Comparison of ENCODE assay signal across 8 cellular contexts in the genomic region with DNA sequence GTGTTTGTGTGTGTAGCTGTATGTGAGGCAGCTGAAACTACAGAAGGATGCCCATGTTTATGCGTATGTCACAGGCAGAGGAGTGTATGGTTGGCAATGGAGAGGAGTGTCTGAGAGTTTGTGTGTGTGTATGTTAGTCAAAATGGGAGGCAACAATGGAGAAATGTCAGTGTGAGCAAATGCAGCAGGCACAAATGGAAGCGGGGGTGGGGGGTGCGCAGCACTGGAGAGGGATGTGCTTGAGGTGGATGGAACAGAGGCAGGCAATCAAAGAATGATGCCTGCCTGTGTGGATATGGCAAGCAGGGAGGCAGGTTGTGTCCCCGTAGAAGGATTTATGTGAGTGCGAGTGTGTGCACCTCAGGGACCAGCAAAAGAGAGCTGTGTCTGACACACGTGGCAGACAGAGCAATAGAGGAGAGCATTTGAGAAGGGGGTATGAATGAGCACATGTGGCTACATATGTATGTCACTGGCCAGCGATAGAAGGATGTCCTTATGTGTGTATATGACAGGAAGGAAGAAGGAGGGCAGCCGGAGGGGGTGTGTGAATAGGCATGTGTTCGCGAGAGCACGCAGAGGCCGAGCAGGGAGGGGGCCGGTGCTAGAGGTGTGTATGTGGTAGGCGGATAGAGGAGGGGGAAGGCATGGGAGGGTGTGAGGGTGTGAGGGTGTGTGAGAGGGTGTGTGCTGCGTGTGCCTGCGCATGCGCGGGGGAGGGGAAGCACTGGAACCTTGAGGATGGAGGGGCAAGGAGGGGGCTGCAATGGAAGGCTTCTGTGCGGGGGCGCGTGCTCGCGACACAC. TPM values are rescaled to one million over a fixed set of nuclear protein-coding genes. Genes with fewer than 3 reads are reported as not detected.
A peak's percentile ranks its signal among the peaks of the same experiment; 100 is the strongest.
DNase-seq lines count a peak whose midpoint lies in the region; ATAC-seq and TF ChIP-seq lines count a peak whose summit lies in the region.

No MANE protein-coding gene starts in this region.

- H3K36me3 ChIP-seq in prostate gland (no peaks in the 10 kb centered on the region), vagina (no peaks in the 10 kb centered on the region)

- H3K9me3 ChIP-seq in prostate gland (no peaks in the 10 kb centered on the region), vagina (no peaks in the 10 kb centered on the region)

- H3K4me1 ChIP-seq in prostate gland (replicated peaks) = no peaks in the 10 kb centered on the region
- peaks cover 9% of the 10 kb centered on the region for H3K4me1 ChIP-seq in vagina

- H3K27ac ChIP-seq in prostate gland (peak overlapping the region; percentile 62 to 73), vagina (peak overlapping the region; percentile 71)

- intact Hi-C loops in cardiac septum (cut with DNase I) (loop anchor here (10.0 kb wide), 1 partner anchor 221 kb away; no protein-coding TSS in a partner anchor), prostate gland (cut with DNase I) (no loop called here), vagina (cut with DNase I) (no loop called here)

- no peak for TF ChIP-seq CTCF in prostate gland (IDR thresholded peaks at IDR 0.05)
- TF ChIP-seq CTCF in vagina (IDR thresholded peaks at IDR 0.05) = no peak

- 0 out of 2 replicates have a peak, but pooled peaks have one; percentile 32 for TF ChIP-seq POLR2A in Raji (IDR thresholded peaks at IDR 0.05; ENCODE audit: insufficient read depth, low read depth, low read length)
- no peak for TF ChIP-seq POLR2A in prostate gland (IDR thresholded peaks at IDR 0.05)
- no peak for TF ChIP-seq POLR2A in vagina (IDR thresholded peaks at IDR 0.05)

- DNase-seq in ELR (ENCODE audit: low read depth) = peak; percentile 3
- peak; percentile 41 for DNase-seq in activated naive CD4-positive, alpha-beta T cell treated with Interleukin-2 at 50 U/mL for 16 hours
- DNase-seq in cardiac septum (ENCODE audit: low spot score) = peak; percentile 57
- peak; percentile 5 for DNase-seq in prostate gland (ENCODE audit: low spot score)
- peak; percentile 82 for DNase-seq in vagina (ENCODE audit: extremely low spot score in 2 of 2)
- DNase-seq in GF-D8 (lab: John Stamatoyannopoulos, UW) = no peak

- no peaks in the 10 kb centered on the region for H3K27me3 ChIP-seq in prostate gland (replicated peaks; ENCODE audit: insufficient read depth)
- H3K27me3 ChIP-seq in vagina = no peaks in the 10 kb centered on the region

- H3K4me3 ChIP-seq in prostate gland = peak overlapping the region; percentile 49 to 50
- peak overlapping the region; percentile 59 to 68 for H3K4me3 ChIP-seq in vagina

- 9% methylated on average over 21 of the region's 23 CpGs for WGBS in prostate gland

- ATAC-seq in HG02642 (IDR thresholded peaks at IDR 0.05; ENCODE audit: poor library complexity, unreplicated experiment) = peak; percentile 61

RNA-seq across cellular contexts. Expression of a gene that starts 1.1 kb away (rescaled TPM):
- total RNA-seq in cardiac septum (18.8 TPM), prostate gland (10 to 100 TPM; 28.0 to 89.9 TPM), vagina (13.0 TPM)
